10 cellular contexts compared by ENCODE assay signal in the genomic region with DNA sequence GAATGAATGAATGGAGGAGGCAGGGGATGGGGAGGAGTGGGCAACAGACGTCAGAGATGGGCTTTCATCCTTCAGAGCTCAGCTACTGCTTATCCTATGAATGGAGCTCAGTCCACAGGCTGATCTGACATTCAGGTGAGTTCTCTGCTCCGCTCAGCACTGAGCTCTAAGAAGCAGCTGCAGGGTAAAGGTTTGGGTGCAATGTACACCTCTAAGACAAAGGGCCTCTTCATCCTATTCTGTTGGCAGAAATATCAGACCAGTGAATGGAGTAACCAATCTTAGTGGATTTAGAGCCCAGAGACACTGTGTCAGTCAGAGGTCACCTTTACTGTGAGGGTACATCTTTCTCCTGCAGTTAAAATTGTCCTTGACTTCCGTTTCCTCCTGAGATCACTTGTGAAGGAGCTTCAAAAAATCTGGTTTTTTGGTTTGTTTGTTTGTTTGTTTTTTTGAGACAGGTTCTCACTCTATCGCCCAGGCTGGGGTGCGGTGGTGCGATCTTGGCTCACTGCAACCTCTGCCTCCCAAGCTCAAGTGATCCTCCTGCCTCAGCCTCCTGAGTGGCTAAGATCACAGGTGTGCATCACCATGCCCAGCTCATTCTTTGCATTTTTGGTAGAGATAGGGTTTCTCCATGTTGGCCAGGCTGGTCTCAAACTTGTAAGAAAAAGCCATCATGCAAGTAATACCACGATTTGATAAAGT.
"Had no signal": no experiment of that assay in that cellular context is flagged by ENCODE, and none has a peak within 500 bp of the region (broad histone marks: within the 10 kb centered on the region; RNA-seq: fewer than 3 reads in every experiment).

No MANE protein-coding gene starts in this region.

- FAIRE-seq: H54, K562 had no signal

- H2AFZ ChIP-seq: GM23248 had no signal

- H3K4me3 ChIP-seq: GM23248, K562 had no signal

- ATAC-seq: K562 had no signal

- DNase-seq: GM23248, GOT3, H9, HCEC 1CT, HFFc6, IMR-90, KG1 had no signal

- H3K9ac ChIP-seq: GM23248 had no signal

- H3K27ac ChIP-seq: GM23248, HL-60 had no signal
